8 cellular contexts compared by ENCODE assay signal in the genomic region with DNA sequence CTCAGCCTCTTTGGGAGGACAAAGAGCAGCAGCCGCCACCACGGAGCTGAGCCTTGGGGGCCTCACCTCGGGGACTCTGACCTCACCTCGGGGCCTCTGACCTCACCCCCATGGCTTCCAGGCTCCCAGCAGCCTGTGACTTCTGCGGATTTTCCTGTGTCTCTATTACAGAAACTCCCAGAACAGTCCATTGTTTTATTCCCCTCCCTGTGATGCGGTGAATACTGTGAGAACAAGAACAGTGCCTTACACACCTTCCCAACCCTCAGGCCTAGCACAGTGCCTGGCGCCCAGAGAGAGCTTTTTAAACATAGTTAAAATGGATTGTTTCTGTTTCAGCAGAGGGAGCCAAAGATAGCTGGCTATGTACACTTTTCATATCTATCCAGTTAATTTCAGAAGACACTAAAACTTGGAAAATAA.
DNase-seq lines count a peak whose midpoint lies in the region; ATAC-seq and TF ChIP-seq lines count a peak whose summit lies in the region.

No MANE protein-coding gene starts in this region.

- peaks cover 45 to 80% (median 69%) of the 10 kb centered on the region in 11 experiments for H3K36me3 ChIP-seq in BLaER1 treated with 17β-estradiol and CSF1 and Interleukin-3, amounts not matched to agents 10 nM and 100 nM
- H3K36me3 ChIP-seq in HUES6 (ENCODE audit: control insufficient read depth, insufficient read depth, low read length) (0 out of 2 replicates have a peak, but pooled peaks cover 3% of the 10 kb centered on the region), neutrophil (peaks cover 45% of the 10 kb centered on the region)

- peak overlapping the region; percentile 77 to 89 (median 85) for H3K4me2 ChIP-seq in BLaER1 treated with 17β-estradiol and CSF1 and Interleukin-3, amounts not matched to agents 10 nM and 100 nM

- peaks cover 0 to 14% (median 4%) of the 10 kb centered on the region in 11 experiments; a peak in 8 of 22 replicates for H3K9me3 ChIP-seq in BLaER1 treated with 17β-estradiol and CSF1 and Interleukin-3, amounts not matched to agents 10 nM and 100 nM (replicated peaks in 1 of 11)
- H3K9me3 ChIP-seq in HUES6 (ENCODE audit: control insufficient read depth, insufficient read depth, low read depth, low read length) (no peaks in the 10 kb centered on the region), neutrophil (no peaks in the 10 kb centered on the region)

- H4K20me1 ChIP-seq in BLaER1 treated with 17β-estradiol and CSF1 and Interleukin-3, amounts not matched to agents 10 nM and 100 nM, result peaks cover 0 to 29% (median 1%) of the 10 kb centered on the region in 11 experiments; a peak in 10 of 22 replicates

- H3K27ac ChIP-seq in BLaER1 treated with 17β-estradiol and CSF1 and Interleukin-3, amounts not matched to agents 10 nM and 100 nM, result peak overlapping the region; percentile 95 to 99 (median 98)
- peak overlapping the region; percentile 2; the same call in 1 of the 2 replicates for H3K27ac ChIP-seq in HUES6 (ENCODE audit: low read depth, low read length)
- H3K27ac ChIP-seq in dorsolateral prefrontal cortex, result peak overlapping the region in 41 of 59 donors; percentile 6 to 85 (median 54)
- peak overlapping the region; percentile 99 for H3K27ac ChIP-seq in neutrophil

- no peak for DNase-seq in dorsolateral prefrontal cortex
- no peak for DNase-seq in midbrain (lab: John Stamatoyannopoulos, UW)
- no peak for DNase-seq in activated CD4-positive, alpha-beta T cell treated with anti-CD3 and anti-CD28 coated beads for 4 hours

- intact Hi-C loops in dorsolateral prefrontal cortex (cut with DNase I), result loop anchor here (2.0 to 5.0 kb wide), 3 partner anchors 63 to 582 kb away; partner anchors contain the start of gene MBP (in 1 of the 2)

- H3K4me1 ChIP-seq in BLaER1 treated with 17β-estradiol and CSF1 and Interleukin-3, amounts not matched to agents 10 nM and 100 nM, result peaks cover 68 to 97% (median 95%) of the 10 kb centered on the region in 10 experiments
- peaks cover 32% of the 10 kb centered on the region for H3K4me1 ChIP-seq in HUES6 (ENCODE audit: control insufficient read depth, insufficient read depth, low read length)
- H3K4me1 ChIP-seq in neutrophil (ENCODE audit: control insufficient read depth in 1 of 2, insufficient read depth in 1 of 2, low read depth in 1 of 2, low read length in 1 of 2), result peaks cover 84 to 97% of the 10 kb centered on the region in 2 experiments

- ATAC-seq in GM21529 (IDR thresholded peaks at IDR 0.05; ENCODE audit: unreplicated experiment) (no peak), GM18909 (IDR thresholded peaks at IDR 0.05; ENCODE audit: poor library complexity, unreplicated experiment) (no peak)

- H3K27me3 ChIP-seq in BLaER1 treated with 17β-estradiol and CSF1 and Interleukin-3, amounts not matched to agents 10 nM and 100 nM, result no peaks in the 10 kb centered on the region
- H3K27me3 ChIP-seq in HUES6 (ENCODE audit: control insufficient read depth, insufficient read depth, low read length) (no peaks in the 10 kb centered on the region), dorsolateral prefrontal cortex (no peaks in the 10 kb centered on the region), neutrophil (no peaks in the 10 kb centered on the region)

- TF ChIP-seq CTCF in dorsolateral prefrontal cortex (IDR thresholded peaks at IDR 0.05 in 54 of 56, conservative IDR thresholded peaks at IDR 0.05 in 2 of 56; ENCODE audit: low read depth in 1 of 56, partially characterized antibody in 56 of 56) (peak in 36 of 56 donors; percentile 7 to 63 (median 30)), neutrophil (IDR thresholded peaks at IDR 0.05) (no peak)

- peak overlapping the region in 1 of 10 experiments; percentile 17; a peak in 1 of 20 replicates for H3K4me3 ChIP-seq in BLaER1 treated with 17β-estradiol and CSF1 and Interleukin-3, amounts not matched to agents 10 nM and 100 nM
- H3K4me3 ChIP-seq in HUES6 (ENCODE audit: low read depth, low read length) (no peak overlapping the region), dorsolateral prefrontal cortex (no peak overlapping the region), neutrophil (ENCODE audit: low read depth in 1 of 2, low read length in 1 of 2) (peak overlapping the region; percentile 48 to 61)

- H3K9ac ChIP-seq in BLaER1 treated with 17β-estradiol and CSF1 and Interleukin-3, amounts not matched to agents 10 nM and 100 nM, result peak overlapping the region; percentile 75 to 87 (median 82)
- H3K9ac ChIP-seq in HUES6 (ENCODE audit: low read length), result no peak overlapping the region

Comparison
In these comparisons a context has a peak if more than half of its experiments do, and no peak if none do; other contexts are left out.
1. H3K27ac ChIP-seq: peak in every context shown above with its lines; median percentile 99 in neutrophil; 98 in BLaER1 treated with 17β-estradiol and CSF1 and Interleukin-3, amounts not matched to agents 10 nM and 100 nM; 54 in dorsolateral prefrontal cortex; 2 in HUES6.
2. H3K4me3 ChIP-seq: peak in neutrophil (2 of 2); none in HUES6 (single experiment) and dorsolateral prefrontal cortex (0 of 59).